In genomic region chr13:32976046-32976781, GRCh38 we compare ENCODE assay signal across 13 cellular contexts. TPM values are rescaled to one million over a fixed set of nuclear protein-coding genes. Genes with fewer than 3 reads are reported as not detected.
"Had no signal": no experiment of that assay in that cellular context is flagged by ENCODE, and none has a peak within 500 bp of the region (broad histone marks: within the 10 kb centered on the region; RNA-seq: fewer than 3 reads in every experiment).

No MANE protein-coding gene starts in this region.

- H3K9me3 Mint-ChIP-seq: activated naive CD4-positive, alpha-beta T cell treated with anti-CD3 and anti-CD28 coated beads, Interleukin-2, amount 10 ng/mL, durations not matched to agents 7 days and 5 days; activated T-helper 2 cell treated with anti-CD3 and anti-CD28 coated beads, Interferon-gamma antibody, Interleukin-2, Interleukin-4, amounts not matched to agents 10 μg/mL and 5 μg/mL and 100 μg/mL, durations not matched to agents 14 hours and 24 hours and 36 hours; memory B cell; stimulated activated naive CD8-positive, alpha-beta T cell treated with anti-CD3 and anti-CD28 coated beads, Interleukin-15, Interleukin-2, amounts not matched to agents 100 ng/mL and 50 ng/mL, for 24 hours had no signal

- H3K27ac ChIP-seq: heart right ventricle had no signal

- H3K4me3 Mint-ChIP-seq: activated CD4-positive, alpha-beta T cell treated with anti-CD3 and anti-CD28 coated beads, Interleukin-2, amount 10 ng/mL, durations not matched to agents 7 days and 5 days; activated naive CD4-positive, alpha-beta T cell treated with anti-CD3 and anti-CD28 coated beads, Interleukin-2, amount 10 ng/mL, durations not matched to agents 7 days and 5 days; memory B cell; natural killer cell treated with Interleukin-12 subunit alpha and Interleukin-12 subunit beta and Interleukin-15 and Interleukin-18, amount 100 ng/mL, for 72 hours; stimulated activated naive CD8-positive, alpha-beta T cell treated with anti-CD3 and anti-CD28 coated beads, Interleukin-15, Interleukin-2, amounts not matched to agents 100 ng/mL and 50 ng/mL, for 24 hours had no signal

- H3K36me3 ChIP-seq: heart right ventricle had no signal

- H3K27me3 Mint-ChIP-seq: stimulated activated naive CD8-positive, alpha-beta T cell treated with anti-CD3 and anti-CD28 coated beads, Interleukin-15, Interleukin-2, amounts not matched to agents 100 ng/mL and 50 ng/mL, for 24 hours had no signal

- DNase-seq: activated CD4-positive, alpha-beta T cell treated with anti-CD3 and anti-CD28 coated beads, Interleukin-2, amount 10 ng/mL, durations not matched to agents 7 days and 5 days; activated CD4-positive, CD25-positive, alpha-beta regulatory T cell; activated naive CD4-positive, alpha-beta T cell treated with anti-CD3 and anti-CD28 coated beads, Interleukin-2, amount 10 ng/mL, durations not matched to agents 7 days and 5 days; activated T-cell treated with anti-CD3 and anti-CD28 coated beads for 4 hours; foreskin melanocyte; heart right ventricle; stimulated activated CD4-positive, alpha-beta T cell treated with anti-CD3 and anti-CD28 coated beads, Interleukin-4, amount 100 ng/mL, for 24 hours had no signal

- ATAC-seq: left lobe of liver; natural killer cell treated with Interleukin-12 subunit alpha and Interleukin-12 subunit beta and Interleukin-15 and Interleukin-18, amount 100 ng/mL, for 72 hours had no signal

- H3K36me3 Mint-ChIP-seq: activated naive CD4-positive, alpha-beta T cell treated with anti-CD3 and anti-CD28 coated beads, Interleukin-2, amount 10 ng/mL, durations not matched to agents 7 days and 5 days; memory B cell; natural killer cell treated with Interleukin-12 subunit alpha and Interleukin-12 subunit beta and Interleukin-15 and Interleukin-18, amount 100 ng/mL, for 72 hours had no signal

- H3K27ac Mint-ChIP-seq: activated CD4-positive, alpha-beta T cell treated with anti-CD3 and anti-CD28 coated beads, Interleukin-2, amount 10 ng/mL, durations not matched to agents 7 days and 5 days; activated naive CD4-positive, alpha-beta T cell treated with anti-CD3 and anti-CD28 coated beads, Interleukin-2, amount 10 ng/mL, durations not matched to agents 7 days and 5 days; activated T-helper 2 cell treated with anti-CD3 and anti-CD28 coated beads, Interferon-gamma antibody, Interleukin-2, Interleukin-4, amounts not matched to agents 10 μg/mL and 5 μg/mL and 100 μg/mL, durations not matched to agents 14 hours and 24 hours and 36 hours; memory B cell; natural killer cell treated with Interleukin-12 subunit alpha and Interleukin-12 subunit beta and Interleukin-15 and Interleukin-18, amount 100 ng/mL, for 72 hours; stimulated activated naive CD8-positive, alpha-beta T cell treated with anti-CD3 and anti-CD28 coated beads, Interleukin-15, Interleukin-2, amounts not matched to agents 100 ng/mL and 50 ng/mL, for 24 hours had no signal

- H3K27me3 ChIP-seq: heart right ventricle had no signal

- H3K4me1 Mint-ChIP-seq: activated CD4-positive, alpha-beta T cell treated with anti-CD3 and anti-CD28 coated beads, Interleukin-2, amount 10 ng/mL, durations not matched to agents 7 days and 5 days; activated naive CD4-positive, alpha-beta T cell treated with anti-CD3 and anti-CD28 coated beads, Interleukin-2, amount 10 ng/mL, durations not matched to agents 7 days and 5 days; memory B cell had no signal

- H3K9me3 ChIP-seq: heart right ventricle had no signal

- H3K4me3 ChIP-seq: heart right ventricle had no signal

RNA-seq across cellular contexts. Expression of gene KL, which starts 40.0 kb away (rescaled TPM):
- total RNA-seq: pulmonary artery endothelial cell had no signal
